In genomic region chr2:173076557-173077345, GRCh38 we compare ENCODE assay signal across 8 cellular contexts. TPM values are rescaled to one million over a fixed set of nuclear protein-coding genes. Genes with fewer than 3 reads are reported as not detected.
DNase-seq lines count a peak whose midpoint lies in the region; ATAC-seq and TF ChIP-seq lines count a peak whose summit lies in the region.

No MANE protein-coding gene starts in this region.

- H3F3A ChIP-seq in MM.1S (ENCODE audit: insufficient read depth, low read length): peaks cover 9% of the 10 kb centered on the region; the same call in 1 of the 2 replicates

- H3K4me2 ChIP-seq in H9 (ENCODE audit: insufficient read depth, insufficient read length, low read length) (peak overlapping the region; percentile 96), MM.1S (ENCODE audit: low read depth, low read length) (peak overlapping the region; percentile 95)

- POLR2A ChIA-PET in activated CD8-positive, alpha-beta T cell treated with anti-CD3 and anti-CD28 coated beads, Interleukin-2, amount 10 ng/mL, durations not matched to agents 7 days and 5 days (lab: Charles Lee): interaction anchor here (0.6 kb wide), 1 partner anchor 46 kb away, joined by 3 read pairs; no protein-coding TSS in a partner anchor

- H3K4me3 ChIP-seq in MM.1S (ENCODE audit: low read length): peak overlapping the region; percentile 79

- TF ChIP-seq CTCF in H9 (conservative IDR thresholded peaks at IDR 0.05): no peak
- TF ChIP-seq CTCF in MM.1S (IDR thresholded peaks at IDR 0.05; ENCODE audit: low read length): no peak
- no peak for TF ChIP-seq CTCF in nephron progenitor cell (IDR thresholded peaks at IDR 0.05)

- H3K36me3 Mint-ChIP-seq in H9 (ENCODE audit: insufficient read depth in 1 of 3, low read depth in 3 of 3) (0 out of 7 replicates have a peak, but pooled peaks cover 0 to 2% (median 0%) of the 10 kb centered on the region in 3 experiments), nephron progenitor cell (ENCODE audit: low read depth) (peaks cover 22% of the 10 kb centered on the region)
- H3K36me3 Mint-ChIP-seq in activated CD8-positive, alpha-beta T cell treated with anti-CD3 and anti-CD28 coated beads, Interleukin-2, amount 10 ng/mL, durations not matched to agents 7 days and 5 days (ENCODE audit: low read depth): peaks cover 7% of the 10 kb centered on the region

- peak overlapping the region; percentile 93 for H3K18ac ChIP-seq in H9 (ENCODE audit: insufficient read length, low read depth, low read length)

- no peak overlapping the region for H2AK5ac ChIP-seq in H9 (ENCODE audit: insufficient read length, low read length)

- no peak overlapping the region for H3K4ac ChIP-seq in H9 (ENCODE audit: low read depth, low read length)

- peak overlapping the region; percentile 97 for H3K14ac ChIP-seq in H9 (ENCODE audit: insufficient read depth, low read length)

- H3K9me2 ChIP-seq in MM.1S (replicated peaks; ENCODE audit: insufficient read depth, low read length): no peaks in the 10 kb centered on the region

- peaks cover 7% of the 10 kb centered on the region for H3K23me2 ChIP-seq in H9 (ENCODE audit: insufficient read length, low read depth, low read length, poor library complexity, severe bottlenecking)

- H3K9me3 ChIP-seq in H9 (ENCODE audit: control insufficient read depth, low read depth, low read length): no peaks in the 10 kb centered on the region
- no peaks in the 10 kb centered on the region for H3K9me3 ChIP-seq in MM.1S (replicated peaks; ENCODE audit: insufficient read depth, low read length)

- H3K27ac Mint-ChIP-seq in H9 (0 out of 7 replicates have a peak overlapping the region, but pooled peaks of 1 of the 3 experiments have one; percentile 27), nephron progenitor cell (peak overlapping the region; percentile 90)
- H3K27ac Mint-ChIP-seq in activated CD8-positive, alpha-beta T cell treated with anti-CD3 and anti-CD28 coated beads, Interleukin-2, amount 10 ng/mL, durations not matched to agents 7 days and 5 days: peak overlapping the region; percentile 70

- H4K8ac ChIP-seq in H9 (replicated peaks; ENCODE audit: insufficient read length, low read depth, low read length): no peak overlapping the region

- DNase-seq in NCI-H2107 treated with DMSO at 0.1 percent for 48 hours (lab: John Stamatoyannopoulos, UW; ENCODE audit: unreplicated experiment) (peak; percentile 7), NCI-H2107 (lab: John Stamatoyannopoulos, UW) (no peak), H9 (no peak), MM.1S (peak; percentile 27), fibroblast of peridontal ligament (ENCODE audit: extremely low read depth) (peak; percentile 77), nephron progenitor cell (peak; percentile 60), RPMI8226 (no peak)
- DNase-seq in activated CD8-positive, alpha-beta T cell treated with anti-CD3 and anti-CD28 coated beads, Interleukin-2, amount 10 ng/mL, durations not matched to agents 7 days and 5 days: peak; percentile 30

- H3K79me2 ChIP-seq in H9 (ENCODE audit: insufficient read depth, low read length): 0 out of 2 replicates have a peak, but pooled peaks cover 2% of the 10 kb centered on the region
- H3K79me2 ChIP-seq in MM.1S (ENCODE audit: low read length): peaks cover 7% of the 10 kb centered on the region

- H4K20me1 ChIP-seq in H9 (ENCODE audit: control insufficient read depth, insufficient read depth, insufficient read length) (no peaks in the 10 kb centered on the region), MM.1S (ENCODE audit: insufficient read depth, low read length) (no peaks in the 10 kb centered on the region)

- H3K4me3 Mint-ChIP-seq in H9: peak overlapping the region; percentile 80 to 90
- peak overlapping the region; percentile 82 for H3K4me3 Mint-ChIP-seq in activated CD8-positive, alpha-beta T cell treated with anti-CD3 and anti-CD28 coated beads, Interleukin-2, amount 10 ng/mL, durations not matched to agents 7 days and 5 days
- peak overlapping the region; percentile 92 for H3K4me3 Mint-ChIP-seq in nephron progenitor cell

- H2BK15ac ChIP-seq in H9 (ENCODE audit: low read depth, low read length): no peak overlapping the region

- H2BK5ac ChIP-seq in H9 (ENCODE audit: insufficient read length, low read length): no peak overlapping the region

- no peaks in the 10 kb centered on the region for H3K27me3 ChIP-seq in H9 (ENCODE audit: insufficient read depth, low read length)
- H3K27me3 ChIP-seq in MM.1S (replicated peaks; ENCODE audit: insufficient read depth, low read length): no peaks in the 10 kb centered on the region; the same call in 1 of the 2 replicates

- CTCF ChIA-PET in activated CD8-positive, alpha-beta T cell treated with anti-CD3 and anti-CD28 coated beads, Interleukin-2, amount 10 ng/mL, durations not matched to agents 7 days and 5 days (lab: Charles Lee): interaction anchor here (1.6 to 1.8 kb wide), 2 partner anchors 49 to 133 kb away, joined by 4 to 6 read pairs; no protein-coding TSS in a partner anchor

- no peak overlapping the region for H4K5ac ChIP-seq in H9 (ENCODE audit: insufficient read length, low read depth, low read length)

- ATAC-seq in activated CD8-positive, alpha-beta T cell treated with anti-CD3 and anti-CD28 coated beads, Interleukin-2, amount 10 ng/mL, durations not matched to agents 7 days and 5 days: peak; percentile 22

- H3T11ph ChIP-seq in H9 (ENCODE audit: low read length): no peak overlapping the region

- H2BK20ac ChIP-seq in H9 (ENCODE audit: low read depth, low read length, poor library complexity, severe bottlenecking): no peak overlapping the region

- no peaks in the 10 kb centered on the region for H3K36me3 ChIP-seq in MM.1S (replicated peaks; ENCODE audit: insufficient read depth, low read length)

- no peak overlapping the region for H4K91ac ChIP-seq in H9 (ENCODE audit: insufficient read length, low read depth, low read length)

- no peak overlapping the region for H3K56ac ChIP-seq in H9 (ENCODE audit: insufficient read length, low read depth, low read length)

- H3K4me1 ChIP-seq in H9 (ENCODE audit: insufficient read depth, low read length) (0 out of 2 replicates have a peak, but pooled peaks cover 2% of the 10 kb centered on the region), MM.1S (ENCODE audit: low read length) (peaks cover 19% of the 10 kb centered on the region)

- no peaks in the 10 kb centered on the region; a peak in 1 of 5 replicates for H3K9me3 Mint-ChIP-seq in H9
- H3K9me3 Mint-ChIP-seq in activated CD8-positive, alpha-beta T cell treated with anti-CD3 and anti-CD28 coated beads, Interleukin-2, amount 10 ng/mL, durations not matched to agents 7 days and 5 days (ENCODE audit: insufficient read depth): no peaks in the 10 kb centered on the region
- H3K9me3 Mint-ChIP-seq in nephron progenitor cell: peaks cover 14% of the 10 kb centered on the region

- no peak overlapping the region for H2BK120ac ChIP-seq in H9 (ENCODE audit: low read depth, low read length, poor library complexity, severe bottlenecking)

- no peak overlapping the region for H3K23ac ChIP-seq in H9 (ENCODE audit: insufficient read length, low read depth, low read length)

- no peak overlapping the region for H2BK12ac ChIP-seq in H9 (ENCODE audit: insufficient read length, low read depth, low read length)

- H3K4me1 Mint-ChIP-seq in H9 (peaks cover 13 to 16% of the 10 kb centered on the region in 2 experiments), nephron progenitor cell (peaks cover 32% of the 10 kb centered on the region)
- H3K4me1 Mint-ChIP-seq in activated CD8-positive, alpha-beta T cell treated with anti-CD3 and anti-CD28 coated beads, Interleukin-2, amount 10 ng/mL, durations not matched to agents 7 days and 5 days (ENCODE audit: low read depth): peaks cover 25% of the 10 kb centered on the region

- H3K27me3 Mint-ChIP-seq in H9 (ENCODE audit: low read depth): peaks cover 10% of the 10 kb centered on the region
- H3K27me3 Mint-ChIP-seq in activated CD8-positive, alpha-beta T cell treated with anti-CD3 and anti-CD28 coated beads, Interleukin-2, amount 10 ng/mL, durations not matched to agents 7 days and 5 days (ENCODE audit: low read depth): peaks cover 15% of the 10 kb centered on the region
- H3K27me3 Mint-ChIP-seq in nephron progenitor cell (ENCODE audit: low read depth, poor library complexity): peaks cover 7% of the 10 kb centered on the region

- H3K9ac ChIP-seq in H9 (ENCODE audit: extremely low read depth, insufficient read length, low read length) (peak overlapping the region; percentile 93), MM.1S (ENCODE audit: low read length) (peak overlapping the region; percentile 66)

- H2AFZ ChIP-seq in H9 (ENCODE audit: low read length) (peak overlapping the region; percentile 57), MM.1S (ENCODE audit: low read length) (peak overlapping the region; percentile 82)

- H3K27ac ChIP-seq in H9 (ENCODE audit: insufficient read length, low read depth, low read length) (no peak overlapping the region), MM.1S (ENCODE audit: low read length) (no peak overlapping the region)

- H3K79me1 ChIP-seq in H9 (ENCODE audit: insufficient read depth, low read depth, low read length, poor library complexity, severe bottlenecking): peaks cover 3% of the 10 kb centered on the region

- WGBS in H9 (ENCODE audit: extremely low coverage, insufficient read length, low lambda C conversion rate): no CpG with 5 or more reads among the region's 27 CpGs

RNA-seq across cellular contexts. Expression of gene MAP3K20, which starts 1.1 kb away (rescaled TPM):
- 8.7 and 9.2 TPM in 2 replicates for total RNA-seq in H9 (2021)
- 10 to 100 TPM; 15.6 to 16.0 TPM for total RNA-seq in activated CD8-positive, alpha-beta T cell treated with anti-CD3 and anti-CD28 coated beads, Interleukin-2, amount 10 ng/mL, durations not matched to agents 7 days and 5 days

Comparison
In these comparisons a context has a peak if more than half of its experiments do, and no peak if none do; other contexts are left out.
1. DNase-seq: peak in NCI-H2107 treated with DMSO at 0.1 percent for 48 hours (single experiment), MM.1S (single experiment), activated CD8-positive, alpha-beta T cell treated with anti-CD3 and anti-CD28 coated beads, Interleukin-2, amount 10 ng/mL, durations not matched to agents 7 days and 5 days (single experiment), fibroblast of peridontal ligament (single experiment) and nephron progenitor cell (single experiment); none in NCI-H2107 (single experiment), H9 (single experiment) and RPMI8226 (single experiment).
2. Peak in every context shown above with its lines, with median percentiles within 50 percentile points of each other: H3K4me3 Mint-ChIP-seq.